In genomic region chr5:94469889-94470288, GRCh38 we compare ENCODE assay signal across 16 cellular contexts.
A peak's percentile ranks its signal among the peaks of the same experiment; 100 is the strongest.
DNase-seq lines count a peak whose midpoint lies in the region; FAIRE-seq and TF ChIP-seq lines count a peak whose summit lies in the region.
"Had no signal": no experiment of that assay in that cellular context is flagged by ENCODE, and none has a peak within 500 bp of the region (broad histone marks: within the 10 kb centered on the region; RNA-seq: fewer than 3 reads in every experiment).

No MANE protein-coding gene starts in this region.

- in situ Hi-C loops in astrocyte of the cerebellum (cut with HindIII; ENCODE audit: low sequenced_read_pairs), result no loop called here

- TF ChIP-seq CTCF in astrocyte of the cerebellum (IDR thresholded peaks at IDR 0.05; ENCODE audit: low read depth, low read length, missing control alignments), result no peak
- no peak for TF ChIP-seq CTCF in D721Med (IDR thresholded peaks at IDR 0.05; ENCODE audit: insufficient read depth, missing control alignments)

- FAIRE-seq in D721Med (lab: Jason Lieb, UNC), result no peak

- DNase-seq in NCI-H1417 (lab: John Stamatoyannopoulos, UW), result peak in 2 of 3 experiments; percentile 41 to 81
- DNase-seq in NCI-H1417 treated with DMSO at 0.1 percent for 48 hours (lab: John Stamatoyannopoulos, UW), result no peak
- DNase-seq in NCI-H2107 (lab: John Stamatoyannopoulos, UW), result peak; percentile 2
- peak; percentile 38 for DNase-seq in astrocyte of the cerebellum (ENCODE audit: low read depth)
- DNase-seq in stromal cell of bone marrow (ENCODE audit: low read depth), result peak; percentile 6
- DNase-seq in D721Med (ENCODE audit: insufficient read length, low spot score), result no peak
- no peak for DNase-seq in ureter (ENCODE audit: low spot score)
- DNase-seq in DMS79 (lab: John Stamatoyannopoulos, UW), result no peak
- DNase-seq: activated CD4-positive, alpha-beta T cell treated with anti-CD3 and anti-CD28 coated beads, Interleukin-2, amount 50 U/mL, for 4 hours; activated gamma-delta T cell; cerebellar nuclear complex; GDM1; natural killer cell; PC-3; T-helper 17 cell; transverse colon had no signal

- H3K4me3 ChIP-seq in astrocyte of the cerebellum (ENCODE audit: low read depth, low read length), result no peak overlapping the region
- H3K4me3 ChIP-seq: transverse colon had no signal

Comparison
In these comparisons a context has a peak if more than half of its experiments do, and no peak if none do; other contexts are left out.
1. DNase-seq: peak in NCI-H1417 (2 of 3), NCI-H2107 (single experiment), astrocyte of the cerebellum (single experiment) and stromal cell of bone marrow (single experiment); none in NCI-H1417 treated with DMSO at 0.1 percent for 48 hours (single experiment), D721Med (single experiment), ureter (single experiment) and DMS79 (single experiment).